Comparison of ENCODE assay signal across 29 cellular contexts in genomic region chr4:31375936-31376335, GRCh38.
"Had no signal": no experiment of that assay in that cellular context is flagged by ENCODE, and none has a peak within 500 bp of the region (broad histone marks: within the 10 kb centered on the region; RNA-seq: fewer than 3 reads in every experiment).

No MANE protein-coding gene starts in this region.

- H3K27ac Mint-ChIP-seq: stimulated activated effector memory CD8-positive, alpha-beta T cell treated with anti-CD3 and anti-CD28 coated beads, Interleukin-12 subunit alpha, Interleukin-12 subunit beta, amount 100 ng/mL, for 72 hours; stimulated activated memory B cell treated with anti-CD40 and anti-IgM and Interleukin-4, amounts not matched to agents 10 μg/mL and 1 μg/mL and 100 μg/mL, for 72 hours; stimulated activated naive B cell treated with anti-CD40 and anti-IgM and Interleukin-4, amounts not matched to agents 10 μg/mL and 1 μg/mL and 100 μg/mL, for 72 hours; stimulated activated naive CD8-positive, alpha-beta T cell treated with anti-CD3 and anti-CD28 coated beads, Interleukin-15, amount 100 ng/mL, for 72 hours; stimulated activated naive CD8-positive, alpha-beta T cell treated with anti-CD3 and anti-CD28 coated beads, Interleukin-15, Interleukin-2, amounts not matched to agents 100 ng/mL and 50 ng/mL, for 24 hours; type B pancreatic cell had no signal

- H3K4me3 ChIP-seq: stomach, suprapubic skin, testis, thoracic aorta, thyroid gland, tibial artery, tibial nerve, transverse colon, upper lobe of left lung, upper lobe of right lung, uterus, vagina had no signal

- H3K36me3 Mint-ChIP-seq: stimulated activated effector memory CD8-positive, alpha-beta T cell treated with anti-CD3 and anti-CD28 coated beads, Interleukin-12 subunit alpha, Interleukin-12 subunit beta, amount 100 ng/mL, for 72 hours; stimulated activated memory B cell treated with anti-CD40 and anti-IgM and Interleukin-4, amounts not matched to agents 10 μg/mL and 1 μg/mL and 100 μg/mL, for 72 hours; stimulated activated naive B cell treated with anti-CD40 and anti-IgM and Interleukin-4, amounts not matched to agents 10 μg/mL and 1 μg/mL and 100 μg/mL, for 72 hours; type B pancreatic cell had no signal

- H3K4me1 Mint-ChIP-seq: stimulated activated effector memory CD8-positive, alpha-beta T cell treated with anti-CD3 and anti-CD28 coated beads, Interleukin-12 subunit alpha, Interleukin-12 subunit beta, amount 100 ng/mL, for 72 hours; stimulated activated memory B cell treated with anti-CD40 and anti-IgM and Interleukin-4, amounts not matched to agents 10 μg/mL and 1 μg/mL and 100 μg/mL, for 72 hours; stimulated activated naive B cell treated with anti-CD40 and anti-IgM and Interleukin-4, amounts not matched to agents 10 μg/mL and 1 μg/mL and 100 μg/mL, for 72 hours; stimulated activated naive CD8-positive, alpha-beta T cell treated with anti-CD3 and anti-CD28 coated beads, Interleukin-15, amount 100 ng/mL, for 72 hours had no signal

- H3K9me3 Mint-ChIP-seq: stimulated activated memory B cell treated with anti-CD40 and anti-IgM and Interleukin-4, amounts not matched to agents 10 μg/mL and 1 μg/mL and 100 μg/mL, for 72 hours; stimulated activated naive B cell treated with anti-CD40 and anti-IgM and Interleukin-4, amounts not matched to agents 10 μg/mL and 1 μg/mL and 100 μg/mL, for 72 hours had no signal

- H3K27me3 ChIP-seq: stomach, suprapubic skin, testis, thyroid gland, tibial artery, tibial nerve, transverse colon, upper lobe of left lung, upper lobe of right lung, uterus, vagina had no signal

- H3K27ac ChIP-seq: stomach, suprapubic skin, testis, thoracic aorta, thyroid gland, tibial artery, tibial nerve, transverse colon, upper lobe of left lung, upper lobe of right lung, uterus, vagina had no signal

- H3K36me3 ChIP-seq: stomach, suprapubic skin, thoracic aorta, thyroid gland, tibial artery, tibial nerve, transverse colon, upper lobe of left lung, upper lobe of right lung, uterus, vagina had no signal

- DNase-seq: stimulated activated CD4-positive, alpha-beta T cell treated with anti-CD3 and anti-CD28 coated beads, Interleukin-2, amount 100 ng/mL, for 48 hours; stimulated activated CD4-positive, alpha-beta T cell treated with anti-CD3 and anti-CD28 coated beads, Interleukin-4, amount 100 ng/mL, for 1 hour; stimulated activated CD4-positive, alpha-beta T cell treated with anti-CD3 and anti-CD28 coated beads, Interleukin-4, amount 100 ng/mL, for 24 hours; stimulated activated CD4-positive, alpha-beta T cell treated with anti-CD3 and anti-CD28 coated beads, Interleukin-4, amount 100 ng/mL, for 4 hours; stimulated activated CD8-positive, alpha-beta memory T cell treated with anti-CD3 and anti-CD28 coated beads, Interleukin-4, amount 100 ng/mL, for 48 hours; stimulated activated naive B cell treated with anti-CD40 and anti-IgM and Interleukin-4, amounts not matched to agents 10 μg/mL and 1 μg/mL and 100 μg/mL, for 72 hours; stimulated activated naive CD4-positive, alpha-beta T cell; stimulated activated naive CD4-positive, alpha-beta T cell treated with Interleukin-2 at 50 U/mL for 16 hours; stimulated activated naive CD8-positive, alpha-beta T cell treated with anti-CD3 and anti-CD28 coated beads, Interleukin-15, amount 100 ng/mL, for 72 hours; stimulated activated naive CD8-positive, alpha-beta T cell treated with anti-CD3 and anti-CD28 coated beads, Interleukin-15, Interleukin-2, amounts not matched to agents 100 U/mL and 50 U/mL, for 24 hours; stomach; substantia nigra; testis; thyroid gland; tibial artery; transverse colon; trophoblast cell; upper lobe of right lung; uterus had no signal

- ATAC-seq: stimulated activated effector memory CD8-positive, alpha-beta T cell treated with anti-CD3 and anti-CD28 coated beads, Interleukin-12 subunit alpha, Interleukin-12 subunit beta, amount 100 ng/mL, for 72 hours; stimulated activated memory B cell treated with anti-CD40 and anti-IgM and Interleukin-4, amounts not matched to agents 10 μg/mL and 1 μg/mL and 100 μg/mL, for 72 hours; stimulated activated naive B cell treated with anti-CD40 and anti-IgM and Interleukin-4, amounts not matched to agents 10 μg/mL and 1 μg/mL and 100 μg/mL, for 72 hours; stimulated activated naive CD8-positive, alpha-beta T cell treated with anti-CD3 and anti-CD28 coated beads, Interleukin-15, amount 100 ng/mL, for 72 hours; stimulated activated naive CD8-positive, alpha-beta T cell treated with anti-CD3 and anti-CD28 coated beads, Interleukin-15, Interleukin-2, amounts not matched to agents 100 U/mL and 50 U/mL, for 24 hours; upper lobe of right lung had no signal

- FAIRE-seq: urothelium cell line had no signal

- H3K27me3 Mint-ChIP-seq: stimulated activated memory B cell treated with anti-CD40 and anti-IgM and Interleukin-4, amounts not matched to agents 10 μg/mL and 1 μg/mL and 100 μg/mL, for 72 hours; stimulated activated naive B cell treated with anti-CD40 and anti-IgM and Interleukin-4, amounts not matched to agents 10 μg/mL and 1 μg/mL and 100 μg/mL, for 72 hours; stimulated activated naive CD8-positive, alpha-beta T cell treated with anti-CD3 and anti-CD28 coated beads, Interleukin-15, amount 100 ng/mL, for 72 hours; stimulated activated naive CD8-positive, alpha-beta T cell treated with anti-CD3 and anti-CD28 coated beads, Interleukin-15, Interleukin-2, amounts not matched to agents 100 ng/mL and 50 ng/mL, for 24 hours; type B pancreatic cell had no signal

- H3K4me1 ChIP-seq: suprapubic skin, testis, thyroid gland, tibial artery, tibial nerve, transverse colon, upper lobe of left lung, upper lobe of right lung, uterus, vagina had no signal

- H3K4me3 Mint-ChIP-seq: stimulated activated effector memory CD8-positive, alpha-beta T cell treated with anti-CD3 and anti-CD28 coated beads, Interleukin-12 subunit alpha, Interleukin-12 subunit beta, amount 100 ng/mL, for 72 hours; stimulated activated memory B cell treated with anti-CD40 and anti-IgM and Interleukin-4, amounts not matched to agents 10 μg/mL and 1 μg/mL and 100 μg/mL, for 72 hours; stimulated activated naive B cell treated with anti-CD40 and anti-IgM and Interleukin-4, amounts not matched to agents 10 μg/mL and 1 μg/mL and 100 μg/mL, for 72 hours; stimulated activated naive CD8-positive, alpha-beta T cell treated with anti-CD3 and anti-CD28 coated beads, Interleukin-15, amount 100 ng/mL, for 72 hours; stimulated activated naive CD8-positive, alpha-beta T cell treated with anti-CD3 and anti-CD28 coated beads, Interleukin-15, Interleukin-2, amounts not matched to agents 100 ng/mL and 50 ng/mL, for 24 hours; type B pancreatic cell had no signal

- H3K9me3 ChIP-seq: stomach, suprapubic skin, testis, thoracic aorta, thyroid gland, tibial artery, tibial nerve, transverse colon, upper lobe of left lung, upper lobe of right lung, uterus, vagina had no signal
